ENCODE assay signal across 2 cellular contexts in the genomic region with DNA sequence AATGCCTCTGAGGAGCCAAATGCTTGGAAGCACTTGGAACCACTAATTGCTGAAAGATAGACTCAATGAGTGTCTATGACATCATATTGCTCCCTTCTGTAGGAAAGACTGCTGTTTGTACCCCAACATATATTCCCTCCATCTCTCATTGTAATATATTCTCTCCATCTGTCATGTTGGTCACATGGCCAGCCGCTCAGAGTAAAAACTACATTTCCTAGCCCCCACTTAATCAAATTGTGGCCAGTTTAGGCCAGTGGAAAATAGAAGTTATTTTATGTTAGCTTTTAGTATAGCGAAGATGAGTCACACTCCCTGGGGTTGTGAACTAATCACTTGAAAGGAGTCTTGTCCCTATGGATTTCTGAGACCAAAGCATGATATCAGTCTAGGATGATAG.
TF ChIP-seq lines count a peak whose summit lies in the region.

No MANE protein-coding gene starts in this region.

TF ChIP-seq in GM23338, 12 proteins besides CTCF, POLR2A, EP300 and RAD21 (continued from another document):
- TF ChIP-seq, protein P1, sequence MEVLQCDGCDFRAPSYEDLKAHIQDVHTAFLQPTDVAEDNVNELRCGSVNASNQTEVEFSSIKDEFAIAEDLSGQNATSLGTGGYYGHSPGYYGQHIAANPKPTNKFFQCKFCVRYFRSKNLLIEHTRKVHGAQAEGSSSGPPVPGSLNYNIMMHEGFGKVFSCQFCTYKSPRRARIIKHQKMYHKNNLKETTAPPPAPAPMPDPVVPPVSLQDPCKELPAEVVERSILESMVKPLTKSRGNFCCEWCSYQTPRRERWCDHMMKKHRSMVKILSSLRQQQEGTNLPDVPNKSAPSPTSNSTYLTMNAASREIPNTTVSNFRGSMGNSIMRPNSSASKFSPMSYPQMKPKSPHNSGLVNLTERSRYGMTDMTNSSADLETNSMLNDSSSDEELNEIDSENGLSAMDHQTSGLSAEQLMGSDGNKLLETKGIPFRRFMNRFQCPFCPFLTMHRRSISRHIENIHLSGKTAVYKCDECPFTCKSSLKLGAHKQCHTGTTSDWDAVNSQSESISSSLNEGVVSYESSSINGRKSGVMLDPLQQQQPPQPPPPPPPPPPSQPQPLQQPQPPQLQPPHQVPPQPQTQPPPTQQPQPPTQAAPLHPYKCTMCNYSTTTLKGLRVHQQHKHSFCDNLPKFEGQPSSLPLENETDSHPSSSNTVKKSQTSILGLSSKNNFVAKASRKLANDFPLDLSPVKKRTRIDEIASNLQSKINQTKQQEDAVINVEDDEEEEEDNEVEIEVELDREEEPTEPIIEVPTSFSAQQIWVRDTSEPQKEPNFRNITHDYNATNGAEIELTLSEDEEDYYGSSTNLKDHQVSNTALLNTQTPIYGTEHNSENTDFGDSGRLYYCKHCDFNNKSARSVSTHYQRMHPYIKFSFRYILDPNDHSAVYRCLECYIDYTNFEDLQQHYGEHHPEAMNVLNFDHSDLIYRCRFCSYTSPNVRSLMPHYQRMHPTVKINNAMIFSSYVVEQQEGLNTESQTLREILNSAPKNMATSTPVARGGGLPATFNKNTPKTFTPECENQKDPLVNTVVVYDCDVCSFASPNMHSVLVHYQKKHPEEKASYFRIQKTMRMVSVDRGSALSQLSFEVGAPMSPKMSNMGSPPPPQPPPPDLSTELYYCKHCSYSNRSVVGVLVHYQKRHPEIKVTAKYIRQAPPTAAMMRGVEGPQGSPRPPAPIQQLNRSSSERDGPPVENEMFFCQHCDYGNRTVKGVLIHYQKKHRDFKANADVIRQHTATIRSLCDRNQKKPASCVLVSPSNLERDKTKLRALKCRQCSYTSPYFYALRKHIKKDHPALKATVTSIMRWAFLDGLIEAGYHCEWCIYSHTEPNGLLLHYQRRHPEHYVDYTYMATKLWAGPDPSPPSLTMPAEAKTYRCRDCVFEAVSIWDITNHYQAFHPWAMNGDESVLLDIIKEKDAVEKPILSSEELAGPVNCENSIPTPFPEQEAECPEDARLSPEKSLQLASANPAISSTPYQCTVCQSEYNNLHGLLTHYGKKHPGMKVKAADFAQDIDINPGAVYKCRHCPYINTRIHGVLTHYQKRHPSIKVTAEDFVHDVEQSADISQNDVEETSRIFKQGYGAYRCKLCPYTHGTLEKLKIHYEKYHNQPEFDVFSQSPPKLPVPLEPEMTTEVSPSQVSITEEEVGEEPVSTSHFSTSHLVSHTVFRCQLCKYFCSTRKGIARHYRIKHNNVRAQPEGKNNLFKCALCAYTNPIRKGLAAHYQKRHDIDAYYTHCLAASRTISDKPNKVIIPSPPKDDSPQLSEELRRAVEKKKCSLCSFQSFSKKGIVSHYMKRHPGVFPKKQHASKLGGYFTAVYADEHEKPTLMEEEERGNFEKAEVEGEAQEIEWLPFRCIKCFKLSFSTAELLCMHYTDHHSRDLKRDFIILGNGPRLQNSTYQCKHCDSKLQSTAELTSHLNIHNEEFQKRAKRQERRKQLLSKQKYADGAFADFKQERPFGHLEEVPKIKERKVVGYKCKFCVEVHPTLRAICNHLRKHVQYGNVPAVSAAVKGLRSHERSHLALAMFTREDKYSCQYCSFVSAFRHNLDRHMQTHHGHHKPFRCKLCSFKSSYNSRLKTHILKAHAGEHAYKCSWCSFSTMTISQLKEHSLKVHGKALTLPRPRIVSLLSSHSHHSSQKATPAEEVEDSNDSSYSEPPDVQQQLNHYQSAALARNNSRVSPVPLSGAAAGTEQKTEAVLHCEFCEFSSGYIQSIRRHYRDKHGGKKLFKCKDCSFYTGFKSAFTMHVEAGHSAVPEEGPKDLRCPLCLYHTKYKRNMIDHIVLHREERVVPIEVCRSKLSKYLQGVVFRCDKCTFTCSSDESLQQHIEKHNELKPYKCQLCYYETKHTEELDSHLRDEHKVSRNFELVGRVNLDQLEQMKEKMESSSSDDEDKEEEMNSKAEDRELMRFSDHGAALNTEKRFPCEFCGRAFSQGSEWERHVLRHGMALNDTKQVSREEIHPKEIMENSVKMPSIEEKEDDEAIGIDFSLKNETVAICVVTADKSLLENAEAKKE (CRISPR knock-in tag; IDR thresholded peaks at IDR 0.05) = no peak
- TF ChIP-seq, protein P2, sequence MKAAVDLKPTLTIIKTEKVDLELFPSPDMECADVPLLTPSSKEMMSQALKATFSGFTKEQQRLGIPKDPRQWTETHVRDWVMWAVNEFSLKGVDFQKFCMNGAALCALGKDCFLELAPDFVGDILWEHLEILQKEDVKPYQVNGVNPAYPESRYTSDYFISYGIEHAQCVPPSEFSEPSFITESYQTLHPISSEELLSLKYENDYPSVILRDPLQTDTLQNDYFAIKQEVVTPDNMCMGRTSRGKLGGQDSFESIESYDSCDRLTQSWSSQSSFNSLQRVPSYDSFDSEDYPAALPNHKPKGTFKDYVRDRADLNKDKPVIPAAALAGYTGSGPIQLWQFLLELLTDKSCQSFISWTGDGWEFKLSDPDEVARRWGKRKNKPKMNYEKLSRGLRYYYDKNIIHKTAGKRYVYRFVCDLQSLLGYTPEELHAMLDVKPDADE (IDR thresholded peaks at IDR 0.05) = no peak
- TF ChIP-seq, protein P3, sequence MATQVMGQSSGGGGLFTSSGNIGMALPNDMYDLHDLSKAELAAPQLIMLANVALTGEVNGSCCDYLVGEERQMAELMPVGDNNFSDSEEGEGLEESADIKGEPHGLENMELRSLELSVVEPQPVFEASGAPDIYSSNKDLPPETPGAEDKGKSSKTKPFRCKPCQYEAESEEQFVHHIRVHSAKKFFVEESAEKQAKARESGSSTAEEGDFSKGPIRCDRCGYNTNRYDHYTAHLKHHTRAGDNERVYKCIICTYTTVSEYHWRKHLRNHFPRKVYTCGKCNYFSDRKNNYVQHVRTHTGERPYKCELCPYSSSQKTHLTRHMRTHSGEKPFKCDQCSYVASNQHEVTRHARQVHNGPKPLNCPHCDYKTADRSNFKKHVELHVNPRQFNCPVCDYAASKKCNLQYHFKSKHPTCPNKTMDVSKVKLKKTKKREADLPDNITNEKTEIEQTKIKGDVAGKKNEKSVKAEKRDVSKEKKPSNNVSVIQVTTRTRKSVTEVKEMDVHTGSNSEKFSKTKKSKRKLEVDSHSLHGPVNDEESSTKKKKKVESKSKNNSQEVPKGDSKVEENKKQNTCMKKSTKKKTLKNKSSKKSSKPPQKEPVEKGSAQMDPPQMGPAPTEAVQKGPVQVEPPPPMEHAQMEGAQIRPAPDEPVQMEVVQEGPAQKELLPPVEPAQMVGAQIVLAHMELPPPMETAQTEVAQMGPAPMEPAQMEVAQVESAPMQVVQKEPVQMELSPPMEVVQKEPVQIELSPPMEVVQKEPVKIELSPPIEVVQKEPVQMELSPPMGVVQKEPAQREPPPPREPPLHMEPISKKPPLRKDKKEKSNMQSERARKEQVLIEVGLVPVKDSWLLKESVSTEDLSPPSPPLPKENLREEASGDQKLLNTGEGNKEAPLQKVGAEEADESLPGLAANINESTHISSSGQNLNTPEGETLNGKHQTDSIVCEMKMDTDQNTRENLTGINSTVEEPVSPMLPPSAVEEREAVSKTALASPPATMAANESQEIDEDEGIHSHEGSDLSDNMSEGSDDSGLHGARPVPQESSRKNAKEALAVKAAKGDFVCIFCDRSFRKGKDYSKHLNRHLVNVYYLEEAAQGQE (IDR thresholded peaks at IDR 0.05; ENCODE audit: unreplicated experiment) = no peak

TF ChIP-seq in WTC11, 78 proteins besides CTCF, POLR2A, EP300 and RAD21 (continued from another document):
- TF ChIP-seq, protein P4, sequence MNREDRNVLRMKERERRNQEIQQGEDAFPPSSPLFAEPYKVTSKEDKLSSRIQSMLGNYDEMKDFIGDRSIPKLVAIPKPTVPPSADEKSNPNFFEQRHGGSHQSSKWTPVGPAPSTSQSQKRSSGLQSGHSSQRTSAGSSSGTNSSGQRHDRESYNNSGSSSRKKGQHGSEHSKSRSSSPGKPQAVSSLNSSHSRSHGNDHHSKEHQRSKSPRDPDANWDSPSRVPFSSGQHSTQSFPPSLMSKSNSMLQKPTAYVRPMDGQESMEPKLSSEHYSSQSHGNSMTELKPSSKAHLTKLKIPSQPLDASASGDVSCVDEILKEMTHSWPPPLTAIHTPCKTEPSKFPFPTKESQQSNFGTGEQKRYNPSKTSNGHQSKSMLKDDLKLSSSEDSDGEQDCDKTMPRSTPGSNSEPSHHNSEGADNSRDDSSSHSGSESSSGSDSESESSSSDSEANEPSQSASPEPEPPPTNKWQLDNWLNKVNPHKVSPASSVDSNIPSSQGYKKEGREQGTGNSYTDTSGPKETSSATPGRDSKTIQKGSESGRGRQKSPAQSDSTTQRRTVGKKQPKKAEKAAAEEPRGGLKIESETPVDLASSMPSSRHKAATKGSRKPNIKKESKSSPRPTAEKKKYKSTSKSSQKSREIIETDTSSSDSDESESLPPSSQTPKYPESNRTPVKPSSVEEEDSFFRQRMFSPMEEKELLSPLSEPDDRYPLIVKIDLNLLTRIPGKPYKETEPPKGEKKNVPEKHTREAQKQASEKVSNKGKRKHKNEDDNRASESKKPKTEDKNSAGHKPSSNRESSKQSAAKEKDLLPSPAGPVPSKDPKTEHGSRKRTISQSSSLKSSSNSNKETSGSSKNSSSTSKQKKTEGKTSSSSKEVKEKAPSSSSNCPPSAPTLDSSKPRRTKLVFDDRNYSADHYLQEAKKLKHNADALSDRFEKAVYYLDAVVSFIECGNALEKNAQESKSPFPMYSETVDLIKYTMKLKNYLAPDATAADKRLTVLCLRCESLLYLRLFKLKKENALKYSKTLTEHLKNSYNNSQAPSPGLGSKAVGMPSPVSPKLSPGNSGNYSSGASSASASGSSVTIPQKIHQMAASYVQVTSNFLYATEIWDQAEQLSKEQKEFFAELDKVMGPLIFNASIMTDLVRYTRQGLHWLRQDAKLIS (CRISPR knock-in tag; IDR thresholded peaks at IDR 0.05; ENCODE audit: borderline replicate concordance) = no peak
- TF ChIP-seq PRRX2 (CRISPR knock-in tag; IDR thresholded peaks at IDR 0.05) = no peak
- TF ChIP-seq, protein P5, sequence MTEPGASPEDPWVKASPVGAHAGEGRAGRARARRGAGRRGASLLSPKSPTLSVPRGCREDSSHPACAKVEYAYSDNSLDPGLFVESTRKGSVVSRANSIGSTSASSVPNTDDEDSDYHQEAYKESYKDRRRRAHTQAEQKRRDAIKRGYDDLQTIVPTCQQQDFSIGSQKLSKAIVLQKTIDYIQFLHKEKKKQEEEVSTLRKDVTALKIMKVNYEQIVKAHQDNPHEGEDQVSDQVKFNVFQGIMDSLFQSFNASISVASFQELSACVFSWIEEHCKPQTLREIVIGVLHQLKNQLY (CRISPR knock-in tag; IDR thresholded peaks at IDR 0.05) = no peak
- TF ChIP-seq TCF7 (CRISPR knock-in tag; IDR thresholded peaks at IDR 0.05; ENCODE audit: low read depth) = no peak
- no peak for TF ChIP-seq ZNF232 (CRISPR knock-in tag; IDR thresholded peaks at IDR 0.05)
- no peak for TF ChIP-seq SMAD4 (CRISPR knock-in tag; IDR thresholded peaks at IDR 0.05)
- TF ChIP-seq, protein P6, sequence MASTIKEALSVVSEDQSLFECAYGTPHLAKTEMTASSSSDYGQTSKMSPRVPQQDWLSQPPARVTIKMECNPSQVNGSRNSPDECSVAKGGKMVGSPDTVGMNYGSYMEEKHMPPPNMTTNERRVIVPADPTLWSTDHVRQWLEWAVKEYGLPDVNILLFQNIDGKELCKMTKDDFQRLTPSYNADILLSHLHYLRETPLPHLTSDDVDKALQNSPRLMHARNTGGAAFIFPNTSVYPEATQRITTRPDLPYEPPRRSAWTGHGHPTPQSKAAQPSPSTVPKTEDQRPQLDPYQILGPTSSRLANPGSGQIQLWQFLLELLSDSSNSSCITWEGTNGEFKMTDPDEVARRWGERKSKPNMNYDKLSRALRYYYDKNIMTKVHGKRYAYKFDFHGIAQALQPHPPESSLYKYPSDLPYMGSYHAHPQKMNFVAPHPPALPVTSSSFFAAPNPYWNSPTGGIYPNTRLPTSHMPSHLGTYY (CRISPR knock-in tag; IDR thresholded peaks at IDR 0.05) = no peak
- TF ChIP-seq, protein P7, sequence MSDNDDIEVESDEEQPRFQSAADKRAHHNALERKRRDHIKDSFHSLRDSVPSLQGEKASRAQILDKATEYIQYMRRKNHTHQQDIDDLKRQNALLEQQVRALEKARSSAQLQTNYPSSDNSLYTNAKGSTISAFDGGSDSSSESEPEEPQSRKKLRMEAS (CRISPR knock-in tag; IDR thresholded peaks at IDR 0.05) = no peak
- TF ChIP-seq NR3C1 (CRISPR knock-in tag; conservative IDR thresholded peaks at IDR 0.05; ENCODE audit: low read depth) = no peak
